22 cellular contexts compared by ENCODE assay signal in the genomic region with DNA sequence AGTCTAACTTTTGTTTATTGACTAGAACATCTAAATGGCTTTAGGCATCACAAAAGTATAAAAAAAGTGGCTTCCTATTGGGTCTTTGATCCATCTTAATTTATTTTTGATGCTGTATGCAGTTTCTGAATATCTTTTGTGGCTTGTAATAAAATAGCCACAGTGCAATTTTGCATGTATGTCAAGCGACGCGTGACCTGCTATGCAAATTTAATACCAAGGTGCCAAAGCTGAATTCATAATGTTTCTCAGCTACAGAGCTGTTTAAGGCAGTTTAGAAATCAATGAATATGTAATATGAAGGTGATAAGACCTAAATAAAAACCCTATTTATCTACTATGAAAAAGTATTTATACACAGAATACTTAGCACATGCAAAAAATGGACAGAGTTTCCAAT.
"Had no signal": no experiment of that assay in that cellular context is flagged by ENCODE, and none has a peak within 500 bp of the region (broad histone marks: within the 10 kb centered on the region; RNA-seq: fewer than 3 reads in every experiment).

No MANE protein-coding gene starts in this region.

- ATAC-seq: activated CD8-positive, alpha-beta memory T cell treated with anti-CD3 and anti-CD28 coated beads, Interleukin-2, amount 10 ng/mL, durations not matched to agents 7 days and 5 days; body of pancreas; T-cell had no signal

- DNase-seq: activated B cell treated with CpG ODN at 0.5 μM for 24 hours; activated CD4-positive, alpha-beta T cell treated with anti-CD3 and anti-CD28 coated beads for 1 hour; activated CD4-positive, alpha-beta T cell treated with anti-CD3 and anti-CD28 coated beads, Interleukin-2, amount 10 ng/mL, durations not matched to agents 24 days and 14 days; activated CD4-positive, alpha-beta T cell treated with anti-CD3 and anti-CD28 coated beads, Interleukin-2, amount 50 U/mL, for 48 hours; activated CD8-positive, alpha-beta memory T cell treated with anti-CD3 and anti-CD28 coated beads, Interleukin-2, amount 10 ng/mL, durations not matched to agents 7 days and 5 days; activated effector memory CD4-positive, alpha-beta T cell treated with Interleukin-2 at 50 U/mL for 16 hours; activated naive CD4-positive, alpha-beta T cell; activated T-cell treated with anti-CD3 and anti-CD28 coated beads, Interleukin-2, amount 50 U/mL, for 24 hours; aorta; body of pancreas; central memory CD4-positive, alpha-beta T cell; NCI-H1092; NCI-H1417; NCI-H1694; NCI-H2029 treated with DMSO at 0.1 percent for 48 hours; NCI-H345; NCI-H510A; PC-9; SHP77 treated with DMSO at 0.1 percent for 48 hours; T-cell; T-helper 2 cell; T1000 had no signal

- H2AFZ ChIP-seq: PC-9 had no signal

- H3K4me1 ChIP-seq: body of pancreas had no signal

- H3K27ac ChIP-seq: body of pancreas, PC-9 had no signal

- H3K4me2 ChIP-seq: PC-9 had no signal

- H3K9me3 ChIP-seq: body of pancreas had no signal

- H3K27me3 ChIP-seq: body of pancreas had no signal

- H3K4me3 ChIP-seq: body of pancreas, PC-9 had no signal
